In the genomic region with DNA sequence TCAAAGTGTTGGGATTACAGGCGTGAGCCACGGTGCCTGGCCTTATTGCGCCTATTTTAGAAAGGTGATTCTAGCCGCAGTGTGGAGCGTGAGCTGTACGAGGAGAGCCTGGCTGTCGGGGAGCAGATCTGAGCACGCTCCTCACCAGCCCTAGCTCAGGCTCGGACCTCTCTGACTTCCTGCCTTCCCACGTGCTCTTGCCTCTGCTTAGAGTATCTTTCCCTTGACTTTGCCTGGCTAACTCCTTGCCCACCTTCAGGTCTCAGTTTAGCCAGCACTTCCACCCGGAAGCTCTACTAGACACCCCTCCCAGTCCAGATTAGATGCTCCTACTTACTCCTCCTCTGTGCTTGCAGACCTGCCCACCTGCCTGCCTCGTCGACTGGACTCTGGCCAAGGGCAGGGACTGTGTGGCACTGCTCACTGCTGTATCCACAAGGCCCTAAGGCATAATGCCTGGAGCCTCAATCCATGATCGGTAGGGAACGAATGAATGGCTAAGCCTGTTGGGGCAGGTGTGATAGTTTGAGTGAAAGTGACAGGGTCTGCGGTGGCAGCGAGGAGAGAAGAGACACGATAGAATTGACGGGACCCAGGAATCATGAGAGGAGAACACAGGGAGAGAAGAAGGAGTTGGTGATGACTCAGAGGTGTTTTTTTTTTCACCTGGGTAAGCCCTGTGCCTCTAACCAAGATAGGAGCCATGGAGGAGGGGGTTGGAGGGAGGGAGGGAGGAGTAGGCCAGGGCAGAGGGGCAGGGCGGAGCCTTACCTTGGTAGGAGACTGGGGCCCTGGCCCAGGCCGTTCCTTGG, we compare ENCODE assay signal across 10 cellular contexts. TPM values are rescaled to one million over a fixed set of nuclear protein-coding genes. Genes with fewer than 3 reads are reported as not detected.
DNase-seq lines count a peak whose midpoint lies in the region; ATAC-seq, FAIRE-seq and TF ChIP-seq lines count a peak whose summit lies in the region.
"Had no signal": no experiment of that assay in that cellular context is flagged by ENCODE, and none has a peak within 500 bp of the region (broad histone marks: within the 10 kb centered on the region; RNA-seq: fewer than 3 reads in every experiment).

No MANE protein-coding gene starts in this region.

- H3K4me1 ChIP-seq in heart right ventricle (peaks cover 43 to 97% (median 68%) of the 10 kb centered on the region in 9 donors), small intestine (ENCODE audit: control insufficient read depth in 2 of 2, insufficient read depth in 1 of 2, low read depth in 1 of 2, low read length in 1 of 2) (peaks cover 4% of the 10 kb centered on the region in 2 donors)

- CTCF ChIA-PET in RWPE1 (lab: Yijun Ruan, JAX): interaction anchor here (0.6 kb wide), 1 partner anchor 11 kb away, joined by 6 read pairs; no protein-coding TSS in a partner anchor

- TF ChIP-seq CTCF in RWPE1 (conservative IDR thresholded peaks at IDR 0.05; ENCODE audit: low read depth): no peak
- no peak for TF ChIP-seq CTCF in heart right ventricle (IDR thresholded peaks at IDR 0.05)

- no peaks in the 10 kb centered on the region for H3K27me3 ChIP-seq in heart right ventricle
- no peaks in the 10 kb centered on the region for H3K27me3 ChIP-seq in small intestine (ENCODE audit: control insufficient read depth in 2 of 2, insufficient read depth in 2 of 2, low read length in 2 of 2)

- H3K9me3 ChIP-seq in heart right ventricle (no peaks in the 10 kb centered on the region), small intestine (ENCODE audit: control insufficient read depth, low read depth) (no peaks in the 10 kb centered on the region)

- 71 to 80% methylated on average over 21 of the region's 21 CpGs for WGBS in heart right ventricle, 2 donors
- WGBS in small intestine, 3 donors: 13 to 61% (median 34%) methylated on average over 21 of the region's 21 CpGs

- no peaks in the 10 kb centered on the region for H3K36me3 ChIP-seq in heart right ventricle
- no peaks in the 10 kb centered on the region for H3K36me3 ChIP-seq in small intestine (ENCODE audit: control insufficient read depth in 2 of 2, insufficient read depth in 2 of 2, low read length in 2 of 2)

- ATAC-seq in heart right ventricle (no peak), GM19023 (IDR thresholded peaks at IDR 0.05; ENCODE audit: unreplicated experiment) (no peak)

- POLR2A ChIA-PET in RWPE1 (lab: Yijun Ruan, JAX; ENCODE audit: low non-redundant PET): interaction anchor here (0.7 kb wide), 1 partner anchor 9 kb away, joined by 3 read pairs; no protein-coding TSS in a partner anchor

- peak; percentile 55 for DNase-seq in NCI-H1092 treated with DMSO at 0.1 percent for 48 hours (lab: John Stamatoyannopoulos, UW)
- no peak for DNase-seq in NCI-H1092 (lab: John Stamatoyannopoulos, UW)
- DNase-seq in RWPE1 (ENCODE audit: low spot score): no peak
- DNase-seq in heart right ventricle: no peak
- peak; percentile 96 for DNase-seq in small intestine
- no peak for DNase-seq in NCI-H446 (lab: John Stamatoyannopoulos, UW)
- no peak for DNase-seq in H4 (ENCODE audit: low spot score)
- DNase-seq: GF-D8 had no signal

- intact Hi-C loops in heart right ventricle (cut with DNase I): no loop called here

- H3K4me3 ChIP-seq in heart right ventricle (no peak overlapping the region), small intestine (ENCODE audit: low read depth in 1 of 2, low read length in 2 of 2) (no peak overlapping the region)

- no peak for FAIRE-seq in small intestine (lab: Jason Lieb, UNC)
- FAIRE-seq: RCC 7860 had no signal

- peak overlapping the region; percentile 98 for H3K27ac ChIP-seq in RWPE1
- H3K27ac ChIP-seq in heart right ventricle: peak overlapping the region; percentile 42 to 87 (median 68)
- H3K27ac ChIP-seq in small intestine (ENCODE audit: low read depth in 1 of 2, low read length in 1 of 2): peak overlapping the region; percentile 70 to 90

RNA-seq across cellular contexts. Expression of a gene that starts 28.1 kb away (rescaled TPM):
- 10 to 100 TPM; 41.2 to 75.4 (median 52.0) TPM for total RNA-seq in heart right ventricle
- 10 to 100 TPM; 19.6 to 24.8 TPM for polyA plus RNA-seq in heart right ventricle
- 10 to 100 TPM; 19.5 to 49.3 (median 20.5) TPM for polyA plus RNA-seq in small intestine
- total RNA-seq in H4 (2014; rRNA removed; shearing (Covaris generic)): 7.9 and 9.5 TPM in 2 replicates

Comparison
In these comparisons a context has a peak if more than half of its experiments do, and no peak if none do; other contexts are left out.
1. DNase-seq: peak in NCI-H1092 treated with DMSO at 0.1 percent for 48 hours (single experiment) and small intestine (single experiment); none in NCI-H1092 (single experiment), RWPE1 (single experiment), heart right ventricle (0 of 2), NCI-H446 (0 of 2) and H4 (single experiment).
2. Peak in every context shown above with its lines, with median percentiles within 50 percentile points of each other: H3K27ac ChIP-seq.